11 cellular contexts compared by ENCODE assay signal in the genomic region with DNA sequence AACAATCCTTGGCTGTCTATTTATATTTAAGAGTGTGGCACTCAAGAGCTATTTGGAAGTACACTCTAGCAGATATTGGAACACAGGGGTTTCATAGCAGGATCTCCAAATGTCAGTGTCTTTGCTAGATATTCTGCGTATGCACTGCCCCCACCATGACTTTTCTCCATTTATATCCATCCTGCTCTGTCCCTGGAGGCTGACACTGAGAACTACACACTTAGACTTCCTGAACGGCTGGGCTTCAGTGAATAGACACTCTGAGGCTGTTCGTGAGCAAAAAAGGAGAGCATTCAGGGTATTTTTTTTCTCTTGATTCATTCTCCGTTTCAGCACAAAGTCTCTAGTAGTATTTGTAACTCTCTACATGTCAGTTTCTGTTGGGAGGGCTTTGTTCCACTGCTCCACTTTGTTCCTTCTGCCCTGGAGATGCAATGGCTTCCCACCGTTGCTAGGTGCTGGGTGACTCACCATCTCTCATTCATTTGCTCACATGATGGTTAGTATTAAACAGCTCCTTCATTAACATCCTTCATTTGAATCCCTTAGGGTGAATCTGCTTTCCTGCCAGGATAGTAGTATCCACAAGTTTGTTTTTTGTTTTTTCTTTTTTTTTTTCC.
DNase-seq lines count a peak whose midpoint lies in the region; ATAC-seq, FAIRE-seq and TF ChIP-seq lines count a peak whose summit lies in the region.
"Had no signal": no experiment of that assay in that cellular context is flagged by ENCODE, and none has a peak within 500 bp of the region (broad histone marks: within the 10 kb centered on the region; RNA-seq: fewer than 3 reads in every experiment).

No MANE protein-coding gene starts in this region.

- no peak overlapping the region for H3K18ac ChIP-seq in mesendoderm (ENCODE audit: low read length)

- no peak overlapping the region for H2BK15ac ChIP-seq in mesendoderm (replicated peaks; ENCODE audit: low read depth)

- no peak overlapping the region for H2AK5ac ChIP-seq in mesendoderm (ENCODE audit: low read length)

- no peaks in the 10 kb centered on the region for H3K79me1 ChIP-seq in mesendoderm (ENCODE audit: low read length)

- H3K27ac Mint-ChIP-seq in astrocyte (ENCODE audit: unreplicated experiment), result peak overlapping the region; percentile 76

- DNase-seq in astrocyte (ENCODE audit: low read depth), result peak; percentile 6
- DNase-seq in mesendoderm, result peak; percentile 24
- DNase-seq in pancreas, result no peak
- DNase-seq in cortex of kidney (lab: John Stamatoyannopoulos, UW), result no peak
- no peak for DNase-seq in NCI-H345 treated with DMSO at 0.1 percent for 48 hours (lab: John Stamatoyannopoulos, UW; ENCODE audit: unreplicated experiment)
- DNase-seq: retina had no signal

- no peak overlapping the region for H4K5ac ChIP-seq in mesendoderm (ENCODE audit: low read length)

- peaks cover 9% of the 10 kb centered on the region for H3K4me1 Mint-ChIP-seq in astrocyte (ENCODE audit: low read depth, unreplicated experiment)

- H3K36me3 Mint-ChIP-seq in astrocyte (ENCODE audit: low read depth, unreplicated experiment), result no peaks in the 10 kb centered on the region

- H3K4me1 ChIP-seq in astrocyte (ENCODE audit: insufficient read depth, low read length) (no peaks in the 10 kb centered on the region), mesendoderm (ENCODE audit: control insufficient read depth, low read depth, low read length) (no peaks in the 10 kb centered on the region), pancreas (peaks cover 0 to 3% (median 2%) of the 10 kb centered on the region in 3 donors)

- no peaks in the 10 kb centered on the region for H3K9me3 Mint-ChIP-seq in astrocyte (ENCODE audit: unreplicated experiment)

- ATAC-seq in HG03439 (IDR thresholded peaks at IDR 0.05; ENCODE audit: unreplicated experiment) (peak; percentile 58), GM18873 (IDR thresholded peaks at IDR 0.05; ENCODE audit: low FRiP score, unreplicated experiment) (no peak), pancreas (no peak)

- H3K36me3 ChIP-seq in astrocyte (ENCODE audit: insufficient read depth, low read length) (no peaks in the 10 kb centered on the region), mesendoderm (ENCODE audit: control insufficient read depth, insufficient read depth, low read length) (no peaks in the 10 kb centered on the region), pancreas (no peaks in the 10 kb centered on the region)

- H3K56ac ChIP-seq in mesendoderm (ENCODE audit: low read length), result no peak overlapping the region

- no peaks in the 10 kb centered on the region for H4K20me1 ChIP-seq in astrocyte (ENCODE audit: insufficient read depth, low read length)

- no CpG with 5 or more reads among the region's 5 CpGs for WGBS in mesendoderm (ENCODE audit: extremely low coverage, insufficient coverage, low lambda C conversion rate)
- 69 to 71% methylated on average over 5 of the region's 5 CpGs for WGBS in pancreas, 2 donors

- no peak overlapping the region for H3K4me3 Mint-ChIP-seq in astrocyte (ENCODE audit: unreplicated experiment)

- peak; percentile 18; the same call in 1 of the 3 replicates for TF ChIP-seq CTCF in GM12872 (IDR thresholded peaks at IDR 0.05; ENCODE audit: insufficient read depth, low read depth, low read length)
- TF ChIP-seq CTCF in astrocyte (IDR thresholded peaks at IDR 0.05; ENCODE audit: insufficient read depth, low read depth, low read length), result peak; percentile 24
- TF ChIP-seq CTCF in pancreas (IDR thresholded peaks at IDR 0.05), result no peak

- no peaks in the 10 kb centered on the region for H3K79me2 ChIP-seq in astrocyte (ENCODE audit: insufficient read depth, low read length)
- H3K79me2 ChIP-seq in mesendoderm (ENCODE audit: control insufficient read depth, insufficient read depth, low read length), result no peaks in the 10 kb centered on the region

- intact Hi-C loops in pancreas (cut with DNase I), result no loop called here

- no peak overlapping the region for H4K8ac ChIP-seq in mesendoderm (ENCODE audit: low read depth, low read length)

- H3K27me3 Mint-ChIP-seq in astrocyte (ENCODE audit: low read depth, unreplicated experiment), result no peaks in the 10 kb centered on the region

- peak overlapping the region; percentile 52 for H2AFZ ChIP-seq in astrocyte (ENCODE audit: low read depth, low read length)

- no peaks in the 10 kb centered on the region for H3K9me3 ChIP-seq in astrocyte (ENCODE audit: insufficient read depth, low read depth, low read length)
- H3K9me3 ChIP-seq in pancreas, result no peaks in the 10 kb centered on the region

- H3K9ac ChIP-seq in astrocyte (ENCODE audit: low read length) (peak overlapping the region; percentile 40), mesendoderm (ENCODE audit: low read length) (no peak overlapping the region)

- FAIRE-seq in astrocyte (lab: Jason Lieb, UNC) (no peak), pancreas (lab: Jason Lieb, UNC) (no peak)
- FAIRE-seq: colon, keratinocyte had no signal

- H3K4me3 ChIP-seq in astrocyte (ENCODE audit: insufficient read depth, low read depth, low read length), result peak overlapping the region; percentile 32
- no peak overlapping the region for H3K4me3 ChIP-seq in mesendoderm (ENCODE audit: low read length)
- H3K4me3 ChIP-seq in pancreas, result no peak overlapping the region

- H3K4ac ChIP-seq in mesendoderm (ENCODE audit: low read depth, low read length), result no peak overlapping the region

- H3K4me2 ChIP-seq in astrocyte (ENCODE audit: low read length) (peak overlapping the region; percentile 76), mesendoderm (ENCODE audit: low read length) (no peak overlapping the region)

- H3K27me3 ChIP-seq in astrocyte (ENCODE audit: insufficient read depth, low read length), result no peaks in the 10 kb centered on the region
- H3K27me3 ChIP-seq in mesendoderm (ENCODE audit: insufficient read depth, low read length, poor library complexity), result no peaks in the 10 kb centered on the region
- H3K27me3 ChIP-seq in pancreas, result no peaks in the 10 kb centered on the region

- no peak overlapping the region for H2BK5ac ChIP-seq in mesendoderm (ENCODE audit: low read length)

- no peak overlapping the region for H3K23ac ChIP-seq in mesendoderm (ENCODE audit: low read length)

- no peak overlapping the region for H2BK120ac ChIP-seq in mesendoderm (ENCODE audit: low read depth, low read length)

- H3K27ac ChIP-seq in astrocyte (ENCODE audit: low read depth, low read length) (no peak overlapping the region), mesendoderm (ENCODE audit: low read depth, low read length) (no peak overlapping the region), pancreas (no peak overlapping the region)

Comparison
In these comparisons a context has a peak if more than half of its experiments do, and no peak if none do; other contexts are left out.
1. CTCF ChIP-seq: peak in GM12872 (single experiment) and astrocyte (single experiment); none in pancreas (0 of 4).
2. DNase-seq: peak in astrocyte (single experiment) and mesendoderm (single experiment); none in pancreas (0 of 6), cortex of kidney (single experiment) and NCI-H345 treated with DMSO at 0.1 percent for 48 hours (single experiment).